ENCODE assay signal across 17 cellular contexts in the genomic region with DNA sequence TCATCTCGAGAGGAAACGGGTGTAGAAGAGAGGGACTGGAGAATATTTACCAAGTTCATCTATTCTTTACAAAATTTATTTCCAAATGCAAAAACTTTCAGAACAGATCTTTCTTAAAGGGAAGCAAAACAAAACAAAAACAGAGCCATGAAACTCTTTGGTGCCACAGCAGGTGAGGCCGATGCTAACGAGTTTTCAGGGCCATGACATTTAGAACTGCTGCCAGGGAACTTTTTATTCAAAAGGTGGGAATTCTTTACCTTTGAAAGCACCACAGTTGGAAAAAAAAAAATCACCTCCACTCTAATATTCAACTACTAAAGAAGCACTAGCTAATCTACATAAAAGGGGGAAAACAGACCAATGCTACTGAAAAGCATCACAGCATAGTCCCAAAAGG.
DNase-seq lines count a peak whose midpoint lies in the region; ATAC-seq, FAIRE-seq and TF ChIP-seq lines count a peak whose summit lies in the region.
"Had no signal": no experiment of that assay in that cellular context is flagged by ENCODE, and none has a peak within 500 bp of the region (broad histone marks: within the 10 kb centered on the region; RNA-seq: fewer than 3 reads in every experiment).

No MANE protein-coding gene starts in this region.

- 0 out of 2 replicates have a peak overlapping the region, but pooled peaks have one; percentile 28 for H2BK5ac ChIP-seq in H1 (ENCODE audit: low read depth, low read length)

- no peaks in the 10 kb centered on the region for H3K79me1 ChIP-seq in H1 (ENCODE audit: low read depth, low read length)

- H3K9me3 ChIP-seq in HUES48 (ENCODE audit: control insufficient read depth, insufficient read depth, low read length) (no peaks in the 10 kb centered on the region), H1 (ENCODE audit: insufficient read depth in 2 of 2, low read depth in 1 of 2, low read length in 1 of 2) (no peaks in the 10 kb centered on the region), iPS-20b (ENCODE audit: insufficient read depth, low read depth, low read length) (no peaks in the 10 kb centered on the region)
- H3K9me3 ChIP-seq: BLaER1, Caco-2, HAP-1 had no signal

- H2BK15ac ChIP-seq in H1 (ENCODE audit: low read length), result no peak overlapping the region

- POLR2A ChIA-PET in H1 (lab: Charles Lee; ENCODE audit: partially characterized antibody), result interaction anchor here (1.5 kb wide), 1 partner anchor 8 kb away, joined by 4 read pairs; no protein-coding TSS in a partner anchor

- no peaks in the 10 kb centered on the region for H3K79me2 ChIP-seq in H1 (ENCODE audit: control insufficient read depth in 1 of 2, insufficient read depth in 2 of 2, low read length in 2 of 2)

- peak overlapping the region; percentile 26 to 59; a peak in 3 of 4 replicates for H3K4me2 ChIP-seq in H1 (ENCODE audit: insufficient read depth in 1 of 2, low read depth in 2 of 2, low read length in 2 of 2)
- H3K4me2 ChIP-seq: BLaER1 had no signal

- peak overlapping the region; percentile 25; the same call in 1 of the 2 replicates for H3K18ac ChIP-seq in H1 (ENCODE audit: extremely low read depth, low read length)

- TF ChIP-seq CTCF in H1 (IDR thresholded peaks at IDR 0.05; ENCODE audit: control extremely low read depth in 1 of 3, insufficient read depth in 1 of 3, low read depth in 1 of 3, low read length in 3 of 3), result no peak

- peak overlapping the region; percentile 75 for H2BK120ac ChIP-seq in H1 (replicated peaks; ENCODE audit: low read depth, low read length)

- H3K27ac ChIP-seq in HUES48 (ENCODE audit: low read depth, low read length) (peak overlapping the region; percentile 93), H1 (ENCODE audit: low read depth, low read length) (no peak overlapping the region), iPS-20b (ENCODE audit: low read length) (peak overlapping the region; percentile 25)
- H3K27ac ChIP-seq: BLaER1, C4-2B had no signal

- H4K5ac ChIP-seq in H1 (ENCODE audit: insufficient read length, low read depth, low read length), result peak overlapping the region; percentile 89

- TF ChIP-seq RAD21 in H1 (IDR thresholded peaks at IDR 0.05 in 1 of 2, conservative IDR thresholded peaks at IDR 0.05 in 1 of 2; ENCODE audit: low read depth in 2 of 2, low read length in 2 of 2), result no peak

- peak; percentile 60 for FAIRE-seq in H1 (lab: Jason Lieb, UNC)
- FAIRE-seq: G401.6, GM12892 had no signal

- peak overlapping the region; percentile 69; the same call in 1 of the 2 replicates for H2BK12ac ChIP-seq in H1 (ENCODE audit: low read depth, low read length)

- H3K23me2 ChIP-seq in H1 (ENCODE audit: low read depth, low read length), result no peaks in the 10 kb centered on the region

- ATAC-seq in GM21576 (IDR thresholded peaks at IDR 0.05; ENCODE audit: unreplicated experiment) (no peak), GM19351 (IDR thresholded peaks at IDR 0.05; ENCODE audit: unreplicated experiment) (no peak)
- ATAC-seq: CD8-positive, alpha-beta T cell had no signal

- DNase-seq in H1 (ENCODE audit: low read depth in 1 of 2, low spot score in 2 of 2) (peak in 1 of 2 experiments; percentile 19), NCI-H510A treated with DMSO at 0.1 percent for 48 hours (lab: John Stamatoyannopoulos, UW) (no peak)
- DNase-seq: Caco-2; CD4-positive, CD25-positive, alpha-beta regulatory T cell; CD8-positive, alpha-beta T cell; DMS153; DND-41; HFFc6 had no signal

- H3K4me3 ChIP-seq in HUES48 (ENCODE audit: low read depth, low read length) (peak overlapping the region; percentile 15; the same call in 1 of the 2 replicates), H1 (ENCODE audit: extremely low read depth in 1 of 4, insufficient read depth in 2 of 4, low read depth in 3 of 4, low read length in 4 of 4) (peak overlapping the region in 1 of 4 experiments; percentile 30; a peak in 1 of 8 replicates), iPS-20b (ENCODE audit: low read length) (peak overlapping the region; percentile 16; the same call in 1 of the 2 replicates)
- H3K4me3 ChIP-seq: BLaER1, HAP-1 had no signal

- CTCF ChIA-PET in H1 (lab: Charles Lee; ENCODE audit: partially characterized antibody), result interaction anchor here (0.7 to 1.0 kb wide), 2 partner anchors 22 to 93 kb away, joined by 3 to 4 read pairs; no protein-coding TSS in a partner anchor

- H3K9ac ChIP-seq in HUES48 (ENCODE audit: low read depth, low read length), result no peak overlapping the region
- no peak overlapping the region for H3K9ac ChIP-seq in H1 (replicated peaks in 1 of 4; ENCODE audit: extremely low read depth in 1 of 4, low read depth in 3 of 4, low read length in 3 of 4)
- no peak overlapping the region; the same call in 1 of the 2 replicates for H3K9ac ChIP-seq in iPS-20b (ENCODE audit: low read depth, low read length)
- H3K9ac ChIP-seq: BLaER1 had no signal

- no peak overlapping the region for H2AFZ ChIP-seq in H1 (ENCODE audit: low read length)

- no peak overlapping the region for H3K14ac ChIP-seq in H1 (ENCODE audit: insufficient read length)

- no peak overlapping the region for H3K56ac ChIP-seq in H1 (replicated peaks; ENCODE audit: insufficient read length, low read depth, low read length)

- H3K27me3 ChIP-seq in HUES48 (ENCODE audit: control insufficient read depth, insufficient read depth, low read length) (no peaks in the 10 kb centered on the region), H1 (replicated peaks in 1 of 4; ENCODE audit: control insufficient read depth in 3 of 4, extremely low read depth in 1 of 4, insufficient read depth in 3 of 4, low read length in 3 of 4) (no peaks in the 10 kb centered on the region; a peak in 2 of 7 replicates), iPS-20b (ENCODE audit: insufficient read depth, low read length) (no peaks in the 10 kb centered on the region)
- H3K27me3 ChIP-seq: BLaER1 had no signal

- H4K8ac ChIP-seq in H1 (ENCODE audit: extremely low read depth, insufficient read depth, low read length), result no peak overlapping the region

- no peak overlapping the region for H2AK5ac ChIP-seq in H1 (ENCODE audit: low read depth, low read length)

- peak in 1 of 2 experiments; percentile 42; a peak in 1 of 3 replicates for TF ChIP-seq EP300 in H1 (IDR thresholded peaks at IDR 0.05; ENCODE audit: borderline replicate concordance in 1 of 2, low read depth in 2 of 2, low read length in 2 of 2)

- H3K4me1 ChIP-seq in HUES48 (ENCODE audit: control insufficient read depth, insufficient read depth, low read length) (peaks cover 45% of the 10 kb centered on the region), H1 (replicated peaks in 1 of 4; ENCODE audit: control insufficient read depth in 3 of 4, insufficient read depth in 4 of 4, low read length in 3 of 4) (peaks cover 0 to 10% (median 2%) of the 10 kb centered on the region in 4 experiments; a peak in 2 of 7 replicates), iPS-20b (ENCODE audit: insufficient read depth, low read length) (peaks cover 23% of the 10 kb centered on the region; the same call in 1 of the 2 replicates)
- H3K4me1 ChIP-seq: BLaER1, Caco-2, HAP-1 had no signal

- H2BK20ac ChIP-seq in H1 (ENCODE audit: low read length), result no peak overlapping the region

- H4K20me1 ChIP-seq in H1 (replicated peaks in 1 of 2; ENCODE audit: control insufficient read depth in 1 of 2, insufficient read depth in 2 of 2, low read length in 2 of 2), result no peaks in the 10 kb centered on the region
- H4K20me1 ChIP-seq: BLaER1 had no signal

- H4K91ac ChIP-seq in H1 (replicated peaks; ENCODE audit: insufficient read length, low read length), result no peak overlapping the region

- H3K23ac ChIP-seq in H1 (ENCODE audit: insufficient read length), result no peak overlapping the region

- TF ChIP-seq POLR2A in H1 (IDR thresholded peaks at IDR 0.05; ENCODE audit: control extremely low read depth in 1 of 2, low read depth in 2 of 2, low read length in 2 of 2), result no peak

- H3K36me3 ChIP-seq in HUES48 (ENCODE audit: control insufficient read depth, insufficient read depth, low read length), result no peaks in the 10 kb centered on the region
- no peaks in the 10 kb centered on the region for H3K36me3 ChIP-seq in H1 (ENCODE audit: control insufficient read depth in 2 of 4, insufficient read depth in 4 of 4, low read length in 3 of 4)
- no peaks in the 10 kb centered on the region for H3K36me3 ChIP-seq in iPS-20b (ENCODE audit: insufficient read depth, low read depth, low read length)
- H3K36me3 ChIP-seq: BLaER1, HAP-1 had no signal

- WGBS in H1 (ENCODE audit: extremely low coverage in 1 of 2, insufficient coverage in 1 of 2, insufficient read length in 1 of 2, insufficient replicate concordance in 2 of 2, low coverage in 1 of 2, low lambda C conversion rate in 2 of 2, missing lambda C conversion rate in 1 of 2), 2 experiments, result 9% methylated on average over 4 of the region's 4 CpGs; no CpG with 5 or more reads in 1 of the 2 experiments

- no peak overlapping the region for H3K4ac ChIP-seq in H1 (replicated peaks; ENCODE audit: insufficient read length, low read depth, low read length)

TF ChIP-seq in H1, 55 proteins besides CTCF, POLR2A, EP300 and RAD21:
- TF ChIP-seq, protein P1, sequence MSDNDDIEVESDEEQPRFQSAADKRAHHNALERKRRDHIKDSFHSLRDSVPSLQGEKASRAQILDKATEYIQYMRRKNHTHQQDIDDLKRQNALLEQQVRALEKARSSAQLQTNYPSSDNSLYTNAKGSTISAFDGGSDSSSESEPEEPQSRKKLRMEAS (IDR thresholded peaks at IDR 0.05), result 0 out of 2 replicates have a peak, but pooled peaks have one; percentile 6
- TF ChIP-seq MAFK (IDR thresholded peaks at IDR 0.05; ENCODE audit: low read depth, low read length) (no peak), CHD2 (IDR thresholded peaks at IDR 0.05; ENCODE audit: low read length) (no peak), HDAC2 (IDR thresholded peaks at IDR 0.05; ENCODE audit: borderline replicate concordance in 1 of 2, low read depth in 2 of 2, low read length in 2 of 2) (no peak), BCL11A (IDR thresholded peaks at IDR 0.05; ENCODE audit: low read depth in 2 of 2, low read length in 2 of 2) (no peak), SP1 (IDR thresholded peaks at IDR 0.05; ENCODE audit: low read depth, low read length) (peak; percentile 44; the same call in 1 of the 2 replicates), NANOG (IDR thresholded peaks at IDR 0.05; ENCODE audit: insufficient read depth, low read depth, low read length, poor library complexity, severe bottlenecking) (peak; percentile 69)
